11 cellular contexts compared by ENCODE assay signal in genomic region chr17:348692-349425, GRCh38. TPM values are rescaled to one million over a fixed set of nuclear protein-coding genes. Genes with fewer than 3 reads are reported as not detected.
DNase-seq lines count a peak whose midpoint lies in the region; ATAC-seq, FAIRE-seq and TF ChIP-seq lines count a peak whose summit lies in the region.
"Had no signal": no experiment of that assay in that cellular context is flagged by ENCODE, and none has a peak within 500 bp of the region (broad histone marks: within the 10 kb centered on the region; RNA-seq: fewer than 3 reads in every experiment).

No MANE protein-coding gene starts in this region.

- H3K27me3 ChIP-seq in right atrium auricular region: no peaks in the 10 kb centered on the region
- peaks cover 0 to 1% (median 0%) of the 10 kb centered on the region in 3 donors for H3K27me3 ChIP-seq in psoas muscle (ENCODE audit: insufficient read depth in 3 of 3, low read length in 2 of 3)
- H3K27me3 ChIP-seq: neutrophil had no signal

- H3K4me3 ChIP-seq in right atrium auricular region (no peak overlapping the region), psoas muscle (no peak overlapping the region)

- TF ChIP-seq CTCF in right atrium auricular region (IDR thresholded peaks at IDR 0.05) (no peak), psoas muscle (IDR thresholded peaks at IDR 0.05) (no peak)

- 58 to 72% (median 64%) methylated on average over 12 of the region's 12 CpGs for WGBS in psoas muscle, 3 donors

- ATAC-seq in psoas muscle (peak in 2 of 4 donors; percentile 69 to 71), HG02938 (IDR thresholded peaks at IDR 0.05; ENCODE audit: unreplicated experiment) (no peak)

- no peak for FAIRE-seq in frontal cortex (lab: Jason Lieb, UNC)

- H3K27ac ChIP-seq in right atrium auricular region (peak overlapping the region; percentile 72 to 77), psoas muscle (peak overlapping the region; percentile 30)
- H3K27ac ChIP-seq: neutrophil had no signal

- intact Hi-C loops in psoas muscle (cut with DNase I): no loop called here

- H3K36me3 ChIP-seq in right atrium auricular region (no peaks in the 10 kb centered on the region), psoas muscle (ENCODE audit: insufficient read depth in 1 of 2, low read depth in 1 of 2) (no peaks in the 10 kb centered on the region)
- H3K36me3 ChIP-seq: neutrophil had no signal

- peaks cover 0 to 39% of the 10 kb centered on the region in 2 donors for H3K4me1 ChIP-seq in right atrium auricular region
- H3K4me1 ChIP-seq in psoas muscle: peaks cover 13% of the 10 kb centered on the region

- DNase-seq in DMS79 treated with DMSO at 0.1 percent for 48 hours (lab: John Stamatoyannopoulos, UW) (peak; percentile 60), SK-N-DZ (ENCODE audit: low spot score) (peak; percentile 44), right atrium auricular region (ENCODE audit: low spot score) (no peak), psoas muscle (peak; percentile 47 to 82), GDM1 (lab: John Stamatoyannopoulos, UW) (no peak), NCI-H1436 (lab: John Stamatoyannopoulos, UW) (no peak), frontal cortex (ENCODE audit: low spot score in 2 of 2) (no peak)
- DNase-seq: MV-4-11, OCI-M1 had no signal

- H3K9me3 ChIP-seq in right atrium auricular region (no peaks in the 10 kb centered on the region), psoas muscle (no peaks in the 10 kb centered on the region)
- H3K9me3 ChIP-seq: neutrophil had no signal

RNA-seq across cellular contexts. Expression of gene RPH3AL, which starts 3.7 kb away (rescaled TPM):
- polyA plus RNA-seq in SK-N-DZ (2014; cell fraction: cytosol; rRNA removed): 48.2 and 70.3 TPM in 2 replicates
- 16.2 and 17.4 TPM in 2 replicates for polyA plus RNA-seq in SK-N-DZ (2014; cell fraction: nucleus; rRNA removed)
- total RNA-seq in right atrium auricular region (10 to 100 TPM in 1 of 2 donors, 1 to 10 TPM in 1; 7.2 to 13.1 TPM), psoas muscle (10 to 100 TPM in 1 of 4 donors, 1 to 10 TPM in 3; 5.7 to 18.5 (median 9.8) TPM), frontal cortex (3.3 TPM)
- 10 to 100 TPM in 1 of 3 donors, 1 to 10 TPM in 2; 3.7 to 11.8 (median 6.3) TPM for polyA plus RNA-seq in psoas muscle

Comparison
In these comparisons a context has a peak if more than half of its experiments do, and no peak if none do; other contexts are left out.
1. DNase-seq: peak in DMS79 treated with DMSO at 0.1 percent for 48 hours (single experiment), SK-N-DZ (single experiment) and psoas muscle (2 of 2); none in right atrium auricular region (single experiment), GDM1 (single experiment), NCI-H1436 (single experiment) and frontal cortex (0 of 2).